In genomic region chr2:109507217-109507616, GRCh38 we compare ENCODE assay signal across 25 cellular contexts.
A peak's percentile ranks its signal among the peaks of the same experiment; 100 is the strongest.
DNase-seq lines count a peak whose midpoint lies in the region; ATAC-seq and TF ChIP-seq lines count a peak whose summit lies in the region.
"Had no signal": no experiment of that assay in that cellular context is flagged by ENCODE, and none has a peak within 500 bp of the region (broad histone marks: within the 10 kb centered on the region; RNA-seq: fewer than 3 reads in every experiment).

No MANE protein-coding gene starts in this region.

- no peak for TF ChIP-seq CTCF in body of pancreas (IDR thresholded peaks at IDR 0.05)

- H4K8ac ChIP-seq in neuronal stem cell (ENCODE audit: low read depth, low read length), result no peak overlapping the region

- no peak overlapping the region for H2BK120ac ChIP-seq in neuronal stem cell (ENCODE audit: low read depth, low read length)

- peaks cover 7 to 8% of the 10 kb centered on the region in 2 donors for H3K9me3 ChIP-seq in neuronal stem cell (replicated peaks in 1 of 2; ENCODE audit: control insufficient read depth in 2 of 2, insufficient read depth in 1 of 2, low read depth in 1 of 2, low read length in 2 of 2)
- H3K9me3 ChIP-seq in body of pancreas, result no peaks in the 10 kb centered on the region
- H3K9me3 ChIP-seq: ovary, SK-N-SH had no signal

- no peak overlapping the region for H3K4me2 ChIP-seq in neuronal stem cell (ENCODE audit: insufficient read depth, low read length, poor library complexity, severe bottlenecking)
- H3K4me2 ChIP-seq: SK-N-SH had no signal

- WGBS in neuronal stem cell (ENCODE audit: extremely low coverage in 2 of 2, insufficient read length in 2 of 2, insufficient replicate concordance in 1 of 2), 2 donors, result no CpG with 5 or more reads among the region's 7 CpGs
- 47 to 52% methylated on average over 4 to 7 of the region's 7 CpGs for WGBS in body of pancreas, 2 donors

- no peak overlapping the region for H2AK5ac ChIP-seq in neuronal stem cell (ENCODE audit: low read depth, low read length)

- H3K9ac ChIP-seq in neuronal stem cell (ENCODE audit: low read depth, low read length, poor library complexity), result no peak overlapping the region
- H3K9ac ChIP-seq: SK-N-SH had no signal

- H4K91ac ChIP-seq in neuronal stem cell (ENCODE audit: low read depth, low read length, poor library complexity), result no peak overlapping the region

- H2BK12ac ChIP-seq in neuronal stem cell (ENCODE audit: low read length), result no peak overlapping the region

- H3K4me1 Mint-ChIP-seq in activated CD4-positive, alpha-beta T cell treated with anti-CD3 and anti-CD28 coated beads for 36 hours, result no peaks in the 10 kb centered on the region

- H3K4me1 ChIP-seq in neuronal stem cell (ENCODE audit: control insufficient read depth in 2 of 2, insufficient read depth in 1 of 2, low read depth in 1 of 2, low read length in 2 of 2), result peaks cover 0 to 8% of the 10 kb centered on the region in 2 donors
- H3K4me1 ChIP-seq in body of pancreas, result no peaks in the 10 kb centered on the region

- H3K4me3 ChIP-seq in neuronal stem cell (ENCODE audit: low read length in 2 of 2), result no peak overlapping the region
- H3K4me3 ChIP-seq in body of pancreas, result no peak overlapping the region
- H3K4me3 ChIP-seq: ovary had no signal

- H3K9me3 Mint-ChIP-seq in activated CD4-positive, alpha-beta T cell treated with anti-CD3 and anti-CD28 coated beads for 36 hours (ENCODE audit: low read depth), result no peaks in the 10 kb centered on the region
- H3K9me3 Mint-ChIP-seq: activated T-cell treated with anti-CD3 and anti-CD28 coated beads, Interleukin-2, amount 50 U/mL, for 24 hours; memory B cell; naive thymus-derived CD4-positive, alpha-beta T cell; stimulated activated naive CD8-positive, alpha-beta T cell treated with anti-CD3 and anti-CD28 coated beads, Interleukin-15, Interleukin-2, amounts not matched to agents 100 ng/mL and 50 ng/mL, for 24 hours had no signal

- TF ChIP-seq POLR2A in body of pancreas (IDR thresholded peaks at IDR 0.05), result no peak

- CTCF ChIA-PET in activated CD4-positive, alpha-beta T cell treated with anti-CD3 and anti-CD28 coated beads for 36 hours (lab: Charles Lee), result interaction anchor here (0.6 to 0.8 kb wide), 3 partner anchors 104 to 369 kb away, joined by 3 read pairs; no protein-coding TSS in a partner anchor

- H2BK5ac ChIP-seq in neuronal stem cell (ENCODE audit: low read length), result no peak overlapping the region

- no peak overlapping the region for H3K4ac ChIP-seq in neuronal stem cell (ENCODE audit: low read length)

- DNase-seq in GDM1 (lab: John Stamatoyannopoulos, UW) (peak; percentile 86), MV-4-11 (lab: John Stamatoyannopoulos, UW) (peak; percentile 89), neuronal stem cell (ENCODE audit: low spot score) (no peak), body of pancreas (no peak), left ventricle myocardium superior (no peak)
- DNase-seq in activated T-cell treated with anti-CD3 and anti-CD28 coated beads, Interleukin-2, amount 50 U/mL, for 48 hours, result no peak
- DNase-seq in activated CD4-positive, alpha-beta T cell treated with anti-CD3 and anti-CD28 coated beads for 36 hours, result no peak
- DNase-seq: activated CD4-positive, CD25-positive, alpha-beta regulatory T cell; activated CD8-positive, alpha-beta T cell treated with anti-CD3 and anti-CD28 coated beads, Interleukin-2, amount 10 ng/mL, durations not matched to agents 7 days and 5 days; activated naive CD4-positive, alpha-beta T cell treated with Interleukin-2 at 50 U/mL for 16 hours; activated T-cell treated with anti-CD3 and anti-CD28 coated beads, Interleukin-2, amount 50 U/mL, for 24 hours; cortex of kidney; naive thymus-derived CD4-positive, alpha-beta T cell; NCI-H1048; NCI-H1930; ovary; SK-N-SH; stimulated activated CD4-positive, alpha-beta T cell treated with anti-CD3 and anti-CD28 coated beads, Interleukin-12 subunit alpha, Interleukin-12 subunit beta, amount 100 ng/mL, for 4 hours; stimulated activated CD4-positive, alpha-beta T cell treated with anti-CD3 and anti-CD28 coated beads, Interleukin-4, amount 100 ng/mL, for 4 hours; T1000 had no signal

- H3K18ac ChIP-seq in neuronal stem cell (ENCODE audit: low read length), result peak overlapping the region; percentile 23

- H3K4me3 Mint-ChIP-seq in activated CD4-positive, alpha-beta T cell treated with anti-CD3 and anti-CD28 coated beads for 36 hours, result no peak overlapping the region
- H3K4me3 Mint-ChIP-seq: activated CD8-positive, alpha-beta T cell treated with anti-CD3 and anti-CD28 coated beads, Interleukin-2, amount 10 ng/mL, durations not matched to agents 7 days and 5 days; activated T-cell treated with anti-CD3 and anti-CD28 coated beads, Interleukin-2, amount 50 U/mL, for 24 hours; memory B cell; naive thymus-derived CD4-positive, alpha-beta T cell; stimulated activated naive CD8-positive, alpha-beta T cell treated with anti-CD3 and anti-CD28 coated beads, Interleukin-15, Interleukin-2, amounts not matched to agents 100 ng/mL and 50 ng/mL, for 24 hours; type B pancreatic cell had no signal

- H3K27me3 ChIP-seq in neuronal stem cell (ENCODE audit: control insufficient read depth in 3 of 3, insufficient read depth in 3 of 3, low read depth in 1 of 3, low read length in 3 of 3) (peaks cover 0 to 8% (median 0%) of the 10 kb centered on the region in 3 experiments), body of pancreas (no peaks in the 10 kb centered on the region)
- H3K27me3 ChIP-seq: ovary had no signal

- no peak overlapping the region for H3K23ac ChIP-seq in neuronal stem cell (ENCODE audit: low read depth, low read length, poor library complexity)

- peak; percentile 40 for ATAC-seq in HG02885 (IDR thresholded peaks at IDR 0.05; ENCODE audit: poor library complexity, unreplicated experiment)
- no peak for ATAC-seq in activated CD4-positive, alpha-beta T cell treated with anti-CD3 and anti-CD28 coated beads for 36 hours
- no peak for ATAC-seq in body of pancreas
- no peak for ATAC-seq in left ventricle myocardium superior
- ATAC-seq: activated CD8-positive, alpha-beta T cell treated with anti-CD3 and anti-CD28 coated beads, Interleukin-2, amount 10 ng/mL, durations not matched to agents 7 days and 5 days; naive thymus-derived CD4-positive, alpha-beta T cell; right cardiac atrium had no signal

- no peaks in the 10 kb centered on the region for H3K36me3 Mint-ChIP-seq in activated CD4-positive, alpha-beta T cell treated with anti-CD3 and anti-CD28 coated beads for 36 hours (ENCODE audit: low read depth)
- H3K36me3 Mint-ChIP-seq: memory B cell; naive thymus-derived CD4-positive, alpha-beta T cell had no signal

- H3K14ac ChIP-seq in neuronal stem cell (ENCODE audit: low read length), result no peak overlapping the region

- no peak overlapping the region for H3K27ac Mint-ChIP-seq in activated CD4-positive, alpha-beta T cell treated with anti-CD3 and anti-CD28 coated beads for 36 hours
- H3K27ac Mint-ChIP-seq: activated CD8-positive, alpha-beta T cell treated with anti-CD3 and anti-CD28 coated beads, Interleukin-2, amount 10 ng/mL, durations not matched to agents 7 days and 5 days; activated T-cell treated with anti-CD3 and anti-CD28 coated beads, Interleukin-2, amount 50 U/mL, for 24 hours; memory B cell; naive thymus-derived CD4-positive, alpha-beta T cell; stimulated activated naive CD8-positive, alpha-beta T cell treated with anti-CD3 and anti-CD28 coated beads, Interleukin-15, Interleukin-2, amounts not matched to agents 100 ng/mL and 50 ng/mL, for 24 hours; type B pancreatic cell had no signal

- no peaks in the 10 kb centered on the region for H3K79me1 ChIP-seq in neuronal stem cell (ENCODE audit: low read depth, low read length)

- intact Hi-C loops in activated CD4-positive, alpha-beta T cell treated with anti-CD3 and anti-CD28 coated beads for 36 hours (cut with DNase I, micrococcal nuclease), result no loop called here
- intact Hi-C loops in body of pancreas (cut with DNase I), result no loop called here
- intact Hi-C loops in left ventricle myocardium superior (cut with micrococcal nuclease), result no loop called here

- H3K27ac ChIP-seq in neuronal stem cell (replicated peaks; ENCODE audit: low read length) (no peak overlapping the region), body of pancreas (no peak overlapping the region)
- H3K27ac ChIP-seq: ovary had no signal

- no peaks in the 10 kb centered on the region for H3K27me3 Mint-ChIP-seq in activated CD4-positive, alpha-beta T cell treated with anti-CD3 and anti-CD28 coated beads for 36 hours
- H3K27me3 Mint-ChIP-seq: naive thymus-derived CD4-positive, alpha-beta T cell; stimulated activated naive CD8-positive, alpha-beta T cell treated with anti-CD3 and anti-CD28 coated beads, Interleukin-15, Interleukin-2, amounts not matched to agents 100 ng/mL and 50 ng/mL, for 24 hours had no signal

- POLR2A ChIA-PET in activated CD4-positive, alpha-beta T cell treated with anti-CD3 and anti-CD28 coated beads for 36 hours (lab: Charles Lee), result no interaction called here

- H2BK15ac ChIP-seq in neuronal stem cell (ENCODE audit: low read length), result no peak overlapping the region

- no peaks in the 10 kb centered on the region for H3K36me3 ChIP-seq in neuronal stem cell (replicated peaks in 1 of 2; ENCODE audit: control insufficient read depth in 2 of 2, insufficient read depth in 2 of 2, low read length in 2 of 2)
- H3K36me3 ChIP-seq in body of pancreas (replicated peaks in 1 of 2; ENCODE audit: insufficient read depth in 1 of 2, low read depth in 2 of 2), result no peaks in the 10 kb centered on the region
- H3K36me3 ChIP-seq: ovary had no signal

- no peak overlapping the region for H2AFZ ChIP-seq in neuronal stem cell (ENCODE audit: low read length)

Comparison
In these comparisons a context has a peak if more than half of its experiments do, and no peak if none do; other contexts are left out.
1. DNase-seq: peak in GDM1 (single experiment) and MV-4-11 (single experiment); none in neuronal stem cell (single experiment), activated T-cell treated with anti-CD3 and anti-CD28 coated beads, Interleukin-2, amount 50 U/mL, for 48 hours (0 of 2), activated CD4-positive, alpha-beta T cell treated with anti-CD3 and anti-CD28 coated beads for 36 hours (single experiment), body of pancreas (0 of 4) and left ventricle myocardium superior (single experiment).